31 cellular contexts compared by ENCODE assay signal in genomic region chr7:34117583-34117982, GRCh38.
"Had no signal": no experiment of that assay in that cellular context is flagged by ENCODE, and none has a peak within 500 bp of the region (broad histone marks: within the 10 kb centered on the region; RNA-seq: fewer than 3 reads in every experiment).

No MANE protein-coding gene starts in this region.

- H3K4me1 ChIP-seq: adrenal gland, body of pancreas, breast epithelium had no signal

- H3K27ac ChIP-seq: adrenal gland, body of pancreas, brain microvascular endothelial cell, breast epithelium, VCaP had no signal

- H3K27me3 ChIP-seq: adrenal gland, body of pancreas, brain microvascular endothelial cell, breast epithelium had no signal

- H3K36me3 ChIP-seq: adrenal gland, brain microvascular endothelial cell, breast epithelium had no signal

- H3K4me3 ChIP-seq: adrenal gland, body of pancreas, breast epithelium had no signal

- ATAC-seq: activated CD8-positive, alpha-beta T cell treated with anti-CD3 and anti-CD28 coated beads for 36 hours; activated naive CD4-positive, alpha-beta T cell treated with anti-CD3 and anti-CD28 coated beads, Interleukin-2, amount 50 U/mL, for 72 hours; activated T-cell treated with anti-CD3 and anti-CD28 coated beads, Interleukin-2, amount 50 U/mL, for 4 hours; activated T-cell treated with anti-CD3 and anti-CD28 coated beads, Interleukin-2, amount 50 U/mL, for 72 hours; activated T-helper 17 cell treated with anti-CD3 and anti-CD28 coated beads, Interleukin-2, amount 50 U/mL, for 72 hours; body of pancreas had no signal

- H3K9me3 ChIP-seq: adrenal gland had no signal

- DNase-seq: activated B cell treated with CpG ODN at 0.5 μM for 24 hours; activated CD4-positive, alpha-beta memory T cell treated with anti-CD3 and anti-CD28 coated beads for 36 hours; activated CD4-positive, alpha-beta T cell treated with anti-CD3 and anti-CD28 coated beads for 4 hours; activated CD4-positive, alpha-beta T cell treated with anti-CD3 and anti-CD28 coated beads, Interleukin-2, amount 10 ng/mL, durations not matched to agents 24 days and 14 days; activated CD4-positive, alpha-beta T cell treated with anti-CD3 and anti-CD28 coated beads, Interleukin-2, amount 50 U/mL, for 1 hour; activated CD4-positive, alpha-beta T cell treated with anti-CD3 and anti-CD28 coated beads, Interleukin-2, amount 50 U/mL, for 4 hours; activated CD4-positive, CD25-positive, alpha-beta regulatory T cell treated with anti-CD3 and anti-CD28 coated beads, Interleukin-2, amount 50 U/mL, for 72 hours; activated CD8-positive, alpha-beta memory T cell treated with anti-CD3 and anti-CD28 coated beads, Interleukin-2, amount 50 U/mL, for 4 hours; activated CD8-positive, alpha-beta T cell treated with anti-CD3 and anti-CD28 coated beads for 36 hours; activated effector memory CD4-positive, alpha-beta T cell treated with anti-CD3 and anti-CD28 coated beads, Interleukin-2, amount 50 U/mL, for 16 hours; activated gamma-delta T cell treated with Interleukin-2 at 50 U/mL for 16 hours; activated naive CD4-positive, alpha-beta T cell; activated naive CD4-positive, alpha-beta T cell treated with anti-CD3 and anti-CD28 coated beads for 36 hours; activated naive CD4-positive, alpha-beta T cell treated with anti-CD3 and anti-CD28 coated beads, Interleukin-2, amount 50 U/mL, for 16 hours; activated naive CD8-positive, alpha-beta T cell treated with anti-CD3 and anti-CD28 coated beads for 36 hours; activated T-cell treated with anti-CD3 and anti-CD28 coated beads for 4 hours; activated T-cell treated with anti-CD3 and anti-CD28 coated beads, Interleukin-2, amount 50 U/mL, for 1 hour; activated T-cell treated with anti-CD3 and anti-CD28 coated beads, Interleukin-2, amount 50 U/mL, for 4 hours; activated T-cell treated with anti-CD3 and anti-CD28 coated beads, Interleukin-2, amount 50 U/mL, for 72 hours; adrenal gland; amniotic stem cell; aorta; body of pancreas; brain microvascular endothelial cell; T-helper 1 cell; T-helper 2 cell; T-helper 9 cell had no signal
